In the genomic region with DNA sequence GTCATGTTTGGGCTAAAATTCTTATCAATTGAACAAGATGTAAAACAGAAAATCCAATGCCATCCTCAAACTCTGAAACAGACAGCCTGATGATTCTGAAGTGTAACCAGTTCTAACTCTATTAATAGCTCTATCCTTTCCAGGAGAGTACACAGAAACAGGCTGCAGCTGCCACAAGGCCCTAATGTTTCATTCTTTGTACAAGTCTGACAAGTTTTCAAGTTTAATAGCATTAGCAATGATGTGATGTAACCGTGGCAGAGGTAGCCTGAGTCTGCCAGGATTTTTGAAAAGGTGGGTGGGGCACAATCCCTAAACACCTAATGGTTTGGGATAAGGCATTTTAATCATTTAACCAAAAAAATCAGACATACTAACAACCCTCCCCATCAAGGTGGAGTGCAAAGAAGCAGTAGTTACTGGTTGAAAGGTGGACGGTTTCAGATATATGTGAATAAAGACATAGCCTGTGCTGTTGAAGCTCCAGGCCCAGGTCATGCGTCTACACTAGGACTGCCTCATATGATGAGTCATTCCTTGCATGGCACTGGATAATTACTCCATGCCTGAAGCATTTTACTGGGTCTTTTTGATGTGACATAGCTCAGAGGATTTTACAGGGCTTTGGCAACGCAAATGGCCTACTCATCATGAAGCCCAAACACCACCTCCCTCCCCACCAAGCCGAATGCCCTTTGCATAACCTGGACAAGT, we compare ENCODE assay signal across 9 cellular contexts.
A peak's percentile ranks its signal among the peaks of the same experiment; 100 is the strongest.
DNase-seq lines count a peak whose midpoint lies in the region; ATAC-seq, FAIRE-seq and TF ChIP-seq lines count a peak whose summit lies in the region.
"Had no signal": no experiment of that assay in that cellular context is flagged by ENCODE, and none has a peak within 500 bp of the region (broad histone marks: within the 10 kb centered on the region; RNA-seq: fewer than 3 reads in every experiment).

No MANE protein-coding gene starts in this region.

- no peak for TF ChIP-seq POLR2A in H54 (IDR thresholded peaks at IDR 0.05; ENCODE audit: low read depth, low read length)

- H3K4me3 ChIP-seq in choroid plexus epithelial cell (ENCODE audit: low read depth, low read length): no peak overlapping the region

- no peak for TF ChIP-seq CTCF in choroid plexus epithelial cell (conservative IDR thresholded peaks at IDR 0.05; ENCODE audit: low read depth, low read length)

- DNase-seq in H54 (ENCODE audit: insufficient read length, low spot score) (peak; percentile 2), NCI-H2227 treated with DMSO at 0.1 percent for 48 hours (lab: John Stamatoyannopoulos, UW) (peak; percentile 8), choroid plexus epithelial cell (ENCODE audit: low read depth) (peak; percentile 1), putamen (ENCODE audit: low spot score) (peak; percentile 17)
- DNase-seq: activated CD4-positive, alpha-beta T cell treated with anti-CD3 and anti-CD28 coated beads, Interleukin-2, amount 10 ng/mL, durations not matched to agents 24 days and 14 days; OCI-M1 had no signal

- no peak for ATAC-seq in GM18867 (IDR thresholded peaks at IDR 0.05; ENCODE audit: unreplicated experiment)
- ATAC-seq in GM21360 (IDR thresholded peaks at IDR 0.05; ENCODE audit: unreplicated experiment): no peak
- ATAC-seq in HG02840 (IDR thresholded peaks at IDR 0.05; ENCODE audit: low FRiP score, unreplicated experiment): no peak

- no peak for FAIRE-seq in H54 (lab: Jason Lieb, UNC)
